8 cellular contexts compared by ENCODE assay signal in genomic region chr4:52861879-52862604, GRCh38. TPM values are rescaled to one million over a fixed set of nuclear protein-coding genes. Genes with fewer than 3 reads are reported as not detected.
DNase-seq lines count a peak whose midpoint lies in the region; ATAC-seq and TF ChIP-seq lines count a peak whose summit lies in the region.

A gene with protein sequence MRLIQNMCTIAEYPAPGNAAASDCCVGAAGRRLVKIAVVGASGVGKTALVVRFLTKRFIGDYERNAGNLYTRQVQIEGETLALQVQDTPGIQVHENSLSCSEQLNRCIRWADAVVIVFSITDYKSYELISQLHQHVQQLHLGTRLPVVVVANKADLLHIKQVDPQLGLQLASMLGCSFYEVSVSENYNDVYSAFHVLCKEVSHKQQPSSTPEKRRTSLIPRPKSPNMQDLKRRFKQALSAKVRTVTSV (plus strand): TSS chr4:52862317. CDS start chr4:52862508, 191 bp downstream.

- peak within 1 kb of the TSS; percentile 20; the same call in 1 of the 2 replicates for H4K5ac ChIP-seq in IMR-90 (ENCODE audit: low read depth, low read length)

- peak within 1 kb of the TSS; percentile 97 for H2AFZ ChIP-seq in IMR-90 (replicated peaks; ENCODE audit: low read length, poor library complexity)

- peak within 1 kb of the TSS; percentile 71 for H3K14ac ChIP-seq in IMR-90 (replicated peaks; ENCODE audit: low read depth, low read length)

- H3K9me3 ChIP-seq in IMR-90 (ENCODE audit: control insufficient read depth, insufficient read depth, low read length): peaks cover 5% of the 10 kb centered on the region
- no peaks in the 10 kb centered on the region for H3K9me3 ChIP-seq in RWPE2 (ENCODE audit: severe bottlenecking)
- peaks cover 4 to 14% (median 12%) of the 10 kb centered on the region in 5 donors for H3K9me3 ChIP-seq in subcutaneous abdominal adipose tissue (ENCODE audit: control insufficient read depth in 5 of 5, low read length in 5 of 5)

- POLR2A ChIA-PET in IMR-90 (lab: Charles Lee; ENCODE audit: unreplicated experiment): no interaction called here

- peak within 1 kb of the TSS; percentile 9; the same call in 1 of the 2 replicates for H2BK20ac ChIP-seq in IMR-90 (ENCODE audit: low read depth, low read length)

- peak; percentile 22 for DNase-seq in DMS114 treated with DMSO at 0.1 percent for 48 hours (lab: John Stamatoyannopoulos, UW; ENCODE audit: unreplicated experiment)
- DNase-seq in IMR-90: peak; percentile 52
- DNase-seq in RWPE2 (ENCODE audit: low spot score): peak; percentile 68
- peak; percentile 42 to 76 (median 62) for DNase-seq in activated naive CD4-positive, alpha-beta T cell (lab: John Stamatoyannopoulos, UW)
- DNase-seq in germinal center (ENCODE audit: low spot score): peak; percentile 97
- peak in 54 of 56 donors; percentile 18 to 88 (median 76) for DNase-seq in nucleus accumbens (lab: John Stamatoyannopoulos, UW)

- peak within 1 kb of the TSS; percentile 91 for H3K23ac ChIP-seq in IMR-90 (ENCODE audit: low read depth, low read length)

- intact Hi-C loops in IMR-90 (cut with micrococcal nuclease): loop anchor here (2.0 to 10.0 kb wide), 6 partner anchors 95 to 487 kb away; partner anchors contain the start of gene USP46

- CTCF ChIA-PET in IMR-90 (lab: Yijun Ruan, JAX): no interaction called here

- no peaks in the 10 kb centered on the region for H4K20me1 ChIP-seq in IMR-90 (ENCODE audit: insufficient read depth, low read length)

- peak within 1 kb of the TSS; percentile 62; the same call in 2 of the 3 replicates for H2BK15ac ChIP-seq in IMR-90 (ENCODE audit: low read depth, low read length)

- TF ChIP-seq RAD21 in IMR-90 (IDR thresholded peaks at IDR 0.05; ENCODE audit: low read length): no peak

- H2AK5ac ChIP-seq in IMR-90 (ENCODE audit: low read depth, low read length): peak within 1 kb of the TSS; percentile 54

- H3K27ac ChIP-seq in IMR-90 (ENCODE audit: insufficient read depth, low read length) (peak within 1 kb of the TSS; percentile 55; the same call in 1 of the 2 replicates), RWPE2 (ENCODE audit: poor library complexity, severe bottlenecking) (no peak within 1 kb of the TSS), subcutaneous abdominal adipose tissue (ENCODE audit: low read depth, low read length) (no peak within 1 kb of the TSS)

- peak within 1 kb of the TSS; percentile 44; the same call in 1 of the 2 replicates for H3K18ac ChIP-seq in IMR-90 (ENCODE audit: low read depth, low read length)

- peak within 1 kb of the TSS; percentile 41 for H3K56ac ChIP-seq in IMR-90 (ENCODE audit: extremely low read depth, insufficient read depth, low read length)

- H2AK9ac ChIP-seq in IMR-90 (replicated peaks; ENCODE audit: low read depth, low read length, poor library complexity): peak within 1 kb of the TSS; percentile 75

- H3K4me3 ChIP-seq in IMR-90 (ENCODE audit: insufficient read depth, low read depth, low read length) (peak within 1 kb of the TSS; percentile 89), RWPE2 (ENCODE audit: severe bottlenecking) (peak within 1 kb of the TSS; percentile 47), subcutaneous abdominal adipose tissue (ENCODE audit: low read depth in 1 of 5, low read length in 5 of 5) (peak within 1 kb of the TSS; percentile 66 to 88 (median 74))

- in situ Hi-C loops in IMR-90 (cut with MboI; ENCODE audit: low sequenced_read_pairs): no loop called here

- H4K91ac ChIP-seq in IMR-90 (ENCODE audit: insufficient read depth, low read depth, low read length): peak within 1 kb of the TSS; percentile 48; the same call in 1 of the 2 replicates

- H3K27me3 ChIP-seq in IMR-90 (ENCODE audit: control insufficient read depth, insufficient read depth, low read length): peaks cover 8% of the 10 kb centered on the region
- no peaks in the 10 kb centered on the region for H3K27me3 ChIP-seq in RWPE2 (ENCODE audit: insufficient read depth, poor library complexity, severe bottlenecking)
- peaks cover 0 to 18% (median 9%) of the 10 kb centered on the region in 5 donors for H3K27me3 ChIP-seq in subcutaneous abdominal adipose tissue (ENCODE audit: control insufficient read depth in 5 of 5, insufficient read depth in 4 of 5, low read length in 5 of 5)

- H3K36me3 ChIP-seq in IMR-90 (ENCODE audit: control insufficient read depth, insufficient read depth, low read length) (peaks cover 12% of the 10 kb centered on the region), RWPE2 (ENCODE audit: low read depth) (peaks cover 4% of the 10 kb centered on the region; the same call in 1 of the 2 replicates), subcutaneous abdominal adipose tissue (ENCODE audit: control insufficient read depth in 5 of 5, insufficient read depth in 5 of 5, low read length in 5 of 5) (no peaks in the 10 kb centered on the region)

- WGBS in IMR-90 (ENCODE audit: extremely low coverage in 2 of 2, insufficient read length in 1 of 2), 2 experiments: 2% methylated on average over 33 of the region's 93 CpGs; no CpG with 5 or more reads in 1 of the 2 experiments

- H2BK5ac ChIP-seq in IMR-90 (ENCODE audit: low read depth, low read length, poor library complexity, severe bottlenecking): peak within 1 kb of the TSS; percentile 59

- H3K79me1 ChIP-seq in IMR-90 (ENCODE audit: low read depth in 1 of 2, low read length in 2 of 2): no peaks in the 10 kb centered on the region; a peak in 1 of 4 replicates

- peak; percentile 99 for ATAC-seq in GM21529 (IDR thresholded peaks at IDR 0.05; ENCODE audit: unreplicated experiment)
- peak; percentile 98 for ATAC-seq in IMR-90 (ENCODE audit: low read depth)
- ATAC-seq in RWPE2 (ENCODE audit: low read depth): peak; percentile 97

- TF ChIP-seq POLR2A in IMR-90 (IDR thresholded peaks at IDR 0.05; ENCODE audit: low read depth, low read length): no peak; the same call in 1 of the 2 replicates

- H2BK120ac ChIP-seq in IMR-90 (ENCODE audit: low read depth, low read length): peak within 1 kb of the TSS; percentile 86

- H3K9ac ChIP-seq in IMR-90 (ENCODE audit: low read depth, low read length) (peak within 1 kb of the TSS; percentile 70), subcutaneous abdominal adipose tissue (ENCODE audit: low read length in 5 of 5) (peak within 1 kb of the TSS in 4 of 5 donors; percentile 25 to 65 (median 39))

- peaks cover 7% of the 10 kb centered on the region; the same call in 1 of the 2 replicates for H3K9me1 ChIP-seq in IMR-90 (ENCODE audit: insufficient read depth, low read length)

- TF ChIP-seq CTCF in IMR-90 (conservative IDR thresholded peaks at IDR 0.05; ENCODE audit: low read depth, low read length) (no peak; the same call in 1 of the 2 replicates), RWPE2 (IDR thresholded peaks at IDR 0.05; ENCODE audit: poor library complexity, severe bottlenecking) (peak; percentile 26)

- H3K4me2 ChIP-seq in IMR-90 (ENCODE audit: low read depth, low read length): peak within 1 kb of the TSS; percentile 95

- peaks cover 9% of the 10 kb centered on the region for H3K4me1 ChIP-seq in IMR-90 (ENCODE audit: control insufficient read depth, insufficient read depth, low read length)
- peaks cover 4% of the 10 kb centered on the region for H3K4me1 ChIP-seq in RWPE2 (ENCODE audit: insufficient read depth, poor library complexity, severe bottlenecking)
- peaks cover 2 to 27% (median 25%) of the 10 kb centered on the region in 5 donors for H3K4me1 ChIP-seq in subcutaneous abdominal adipose tissue (ENCODE audit: control insufficient read depth in 5 of 5, insufficient read depth in 5 of 5, low read length in 5 of 5)

- BruUV-seq in IMR-90 (replicated peaks; lab: Mats Ljungman, UMichigan): no TSS peak

- peak within 1 kb of the TSS; percentile 42 to 54; a peak in 1 of 4 replicates for H4K8ac ChIP-seq in IMR-90 (ENCODE audit: low read depth in 2 of 2, low read length in 2 of 2)

- dilution Hi-C loops in IMR-90 (cut with HindIII; ENCODE audit: low sequenced_read_pairs, unreplicated experiment): no loop called here

- H3K4ac ChIP-seq in IMR-90 (ENCODE audit: low read depth, low read length): peak within 1 kb of the TSS; percentile 82

TF ChIP-seq in IMR-90, 13 proteins besides CTCF, POLR2A, EP300 and RAD21:
- TF ChIP-seq BHLHE40 (IDR thresholded peaks at IDR 0.05; ENCODE audit: low read depth, low read length) (no peak), MAFK (IDR thresholded peaks at IDR 0.05; ENCODE audit: low read depth, low read length) (no peak)
- TF ChIP-seq, protein P1, sequence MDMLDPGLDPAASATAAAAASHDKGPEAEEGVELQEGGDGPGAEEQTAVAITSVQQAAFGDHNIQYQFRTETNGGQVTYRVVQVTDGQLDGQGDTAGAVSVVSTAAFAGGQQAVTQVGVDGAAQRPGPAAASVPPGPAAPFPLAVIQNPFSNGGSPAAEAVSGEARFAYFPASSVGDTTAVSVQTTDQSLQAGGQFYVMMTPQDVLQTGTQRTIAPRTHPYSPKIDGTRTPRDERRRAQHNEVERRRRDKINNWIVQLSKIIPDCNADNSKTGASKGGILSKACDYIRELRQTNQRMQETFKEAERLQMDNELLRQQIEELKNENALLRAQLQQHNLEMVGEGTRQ (IDR thresholded peaks at IDR 0.05; ENCODE audit: low read depth, low read length): peak; percentile 25; the same call in 1 of the 2 replicates

RNA-seq across cellular contexts. Expression of the gene that starts here (rescaled TPM):
- total RNA-seq in IMR-90 (2012; rRNA removed): 0.18 and 0.28 TPM in 2 replicates
- polyA plus RNA-seq in IMR-90 (2012; rRNA removed): 0.26 and 0.31 TPM in 2 replicates
- polyA plus RNA-seq in IMR-90 (2012; cell fraction: cytosol; rRNA removed): 0.04 and 0.23 TPM in 2 replicates
- 0.20 and 0.41 TPM in 2 replicates for polyA plus RNA-seq in IMR-90 (2012; cell fraction: nucleus; rRNA removed; ENCODE audit: low replicate concordance)

Comparison
In these comparisons a context has a peak if more than half of its experiments do, and no peak if none do; other contexts are left out.
1. Peak in DNase-seq, ATAC-seq, H3K4me3 ChIP-seq, H3K27ac ChIP-seq, H3K9ac ChIP-seq and H3K4me2 ChIP-seq in IMR-90; RNA of the gene not detected or under 1 TPM.
2. DNase-seq: peak in every context shown above with its lines; median percentile 97 in germinal center; 76 in nucleus accumbens; 68 in RWPE2; 62 in activated naive CD4-positive, alpha-beta T cell; 52 in IMR-90; 22 in DMS114 treated with DMSO at 0.1 percent for 48 hours.